Comparison of ENCODE assay signal across 8 cellular contexts in the genomic region with DNA sequence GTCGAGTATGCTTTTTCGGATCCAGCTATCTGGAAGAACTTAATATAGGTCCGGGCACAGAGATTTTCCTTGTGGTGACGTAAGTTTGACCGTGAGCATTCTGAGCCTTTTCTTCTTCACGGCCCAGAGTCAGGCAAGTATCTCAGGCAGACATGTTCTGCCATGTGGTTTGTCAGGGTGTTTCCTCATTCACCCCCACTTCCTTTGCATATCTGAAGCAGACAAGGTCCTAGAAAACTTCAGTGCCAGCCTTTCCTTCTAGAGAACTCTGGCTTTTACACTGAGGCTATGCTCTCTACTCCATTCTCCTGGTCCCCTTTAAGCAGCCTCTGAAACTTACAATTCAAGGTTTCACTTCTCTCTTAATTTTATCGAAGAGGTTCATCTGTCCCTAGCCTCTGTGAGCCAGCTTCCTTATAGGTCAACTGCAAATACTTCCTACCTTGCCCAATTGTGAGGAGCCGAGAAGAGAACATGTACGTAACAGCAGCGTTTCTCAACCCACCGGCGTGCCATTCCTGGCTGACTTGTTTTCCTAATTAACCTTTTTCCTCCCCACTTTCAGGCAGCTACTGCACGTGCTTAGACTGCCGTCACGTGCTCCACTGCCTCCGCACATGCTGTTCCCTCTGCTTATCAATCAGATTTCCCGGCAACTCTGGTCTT. TPM values are rescaled to one million over a fixed set of nuclear protein-coding genes. Genes with fewer than 3 reads are reported as not detected.
DNase-seq lines count a peak whose midpoint lies in the region; ATAC-seq and TF ChIP-seq lines count a peak whose summit lies in the region.

No MANE protein-coding gene starts in this region.

- peak; percentile 74 for DNase-seq in activated CD4-positive, alpha-beta T cell treated with anti-CD3 and anti-CD28 coated beads, Interleukin-2, amount 10 ng/mL, durations not matched to agents 24 days and 14 days
- no peak for DNase-seq in activated CD4-positive, alpha-beta T cell treated with anti-CD3 and anti-CD28 coated beads for 1 hour
- peak; percentile 78 for DNase-seq in SKM-1 treated with dmso at 0.1 percent for 144 hours (lab: John Stamatoyannopoulos, UW; ENCODE audit: unreplicated experiment)
- peak; percentile 83 for DNase-seq in spleen
- no peak for DNase-seq in stimulated activated CD4-positive, alpha-beta T cell treated with anti-CD3 and anti-CD28 coated beads, Interleukin-1b, Interleukin-23, amount 100 ng/mL, for 48 hours
- DNase-seq in GM23248 = no peak
- DNase-seq in NCI-H187 (lab: John Stamatoyannopoulos, UW) = no peak

- WGBS in spleen, 5 donors = 48 to 56% (median 51%) methylated on average over 17 of the region's 17 CpGs
- WGBS in GM23248 (ENCODE audit: low coverage in 1 of 2, low lambda C conversion rate in 2 of 2, missing lambda C conversion rate in 2 of 2), 2 experiments = 96 to 97% methylated on average over 17 of the region's 17 CpGs

- peaks cover 20% of the 10 kb centered on the region for H3K4me1 Mint-ChIP-seq in activated CD4-positive, alpha-beta T cell treated with anti-CD3 and anti-CD28 coated beads, Interleukin-2, amount 10 ng/mL, durations not matched to agents 24 days and 14 days

- H3K27ac Mint-ChIP-seq in activated CD4-positive, alpha-beta T cell treated with anti-CD3 and anti-CD28 coated beads, Interleukin-2, amount 10 ng/mL, durations not matched to agents 24 days and 14 days = peak overlapping the region; percentile 91

- in situ Hi-C loops in GM23248 (cut with MboI) = no loop called here

- H3K27me3 ChIP-seq in spleen (replicated peaks in 1 of 7) = no peaks in the 10 kb centered on the region
- no peaks in the 10 kb centered on the region for H3K27me3 ChIP-seq in GM23248 (replicated peaks; ENCODE audit: insufficient read depth)

- H3K79me2 ChIP-seq in GM23248 (ENCODE audit: insufficient read depth) = no peaks in the 10 kb centered on the region

- H3K9me3 ChIP-seq in spleen = no peaks in the 10 kb centered on the region
- no peaks in the 10 kb centered on the region for H3K9me3 ChIP-seq in GM23248 (ENCODE audit: low read depth)

- no peaks in the 10 kb centered on the region for H4K20me1 ChIP-seq in GM23248 (ENCODE audit: insufficient read depth)

- peaks cover 7% of the 10 kb centered on the region for H3K9me3 Mint-ChIP-seq in activated CD4-positive, alpha-beta T cell treated with anti-CD3 and anti-CD28 coated beads, Interleukin-2, amount 10 ng/mL, durations not matched to agents 24 days and 14 days

- no peak for TF ChIP-seq POLR2A in spleen (IDR thresholded peaks at IDR 0.05)

- H3K4me3 Mint-ChIP-seq in activated CD4-positive, alpha-beta T cell treated with anti-CD3 and anti-CD28 coated beads, Interleukin-2, amount 10 ng/mL, durations not matched to agents 24 days and 14 days = peak overlapping the region; percentile 77

- peaks cover 0 to 39% (median 9%) of the 10 kb centered on the region in 6 donors for H3K36me3 ChIP-seq in spleen
- H3K36me3 ChIP-seq in GM23248 (ENCODE audit: low read depth) = peaks cover 16% of the 10 kb centered on the region

- H3K4me2 ChIP-seq in GM23248 (ENCODE audit: unreplicated experiment) = no peak overlapping the region

- ATAC-seq in HG02970 (IDR thresholded peaks at IDR 0.05; ENCODE audit: low FRiP score, unreplicated experiment) = peak; percentile 66

- H3K4me1 ChIP-seq in spleen = peaks cover 0 to 29% (median 7%) of the 10 kb centered on the region in 6 donors
- H3K4me1 ChIP-seq in GM23248 (ENCODE audit: insufficient read depth) = no peaks in the 10 kb centered on the region

- H3F3A ChIP-seq in GM23248 (ENCODE audit: insufficient read depth) = no peaks in the 10 kb centered on the region

- no peak overlapping the region for H2AFZ ChIP-seq in GM23248

- no peaks in the 10 kb centered on the region for H3K27me3 Mint-ChIP-seq in activated CD4-positive, alpha-beta T cell treated with anti-CD3 and anti-CD28 coated beads, Interleukin-2, amount 10 ng/mL, durations not matched to agents 24 days and 14 days

- TF ChIP-seq CTCF in spleen (IDR thresholded peaks at IDR 0.05 in 8 of 11, conservative IDR thresholded peaks at IDR 0.05 in 3 of 11) = no peak

- H3K27ac ChIP-seq in spleen (peak overlapping the region; percentile 14 to 87 (median 72)), GM23248 (no peak overlapping the region)

- H3K9ac ChIP-seq in GM23248 = no peak overlapping the region

- intact Hi-C loops in activated CD4-positive, alpha-beta T cell treated with anti-CD3 and anti-CD28 coated beads, Interleukin-2, amount 10 ng/mL, durations not matched to agents 24 days and 14 days (cut with micrococcal nuclease) = loop anchor here (2.0 to 5.0 kb wide), 2 partner anchors 40 to 104 kb away; no protein-coding TSS in a partner anchor
- intact Hi-C loops in spleen (cut with DNase I; ENCODE audit: low total_unique reads) = no loop called here

- H3K9me2 ChIP-seq in GM23248 (ENCODE audit: insufficient read depth) = no peaks in the 10 kb centered on the region

- H3K4me3 ChIP-seq in spleen (peak overlapping the region in 6 of 8 donors; percentile 3 to 55 (median 14)), GM23248 (no peak overlapping the region)

- peaks cover 57% of the 10 kb centered on the region for H3K36me3 Mint-ChIP-seq in activated CD4-positive, alpha-beta T cell treated with anti-CD3 and anti-CD28 coated beads, Interleukin-2, amount 10 ng/mL, durations not matched to agents 24 days and 14 days (ENCODE audit: low read depth)

RNA-seq across cellular contexts. Expression of gene CDCA7L, which starts 47.3 kb away (rescaled TPM):
- total RNA-seq in activated CD4-positive, alpha-beta T cell treated with anti-CD3 and anti-CD28 coated beads, Interleukin-2, amount 10 ng/mL, durations not matched to agents 24 days and 14 days = 111 and 114 TPM in 2 replicates
- 10 to 100 TPM; 26.6 to 34.9 (median 31.1) TPM for total RNA-seq in spleen
- polyA plus RNA-seq in spleen (10 to 100 TPM; 15.4 to 38.6 (median 19.5) TPM), GM23248 (2016; fragmentation: Nextera tagmentation; extraction: Ambion mirVana) (44.0 and 44.1 TPM in 2 replicates)
- 44.1 and 45.9 TPM in 2 replicates for total RNA-seq in GM23248 (2014; rRNA removed; shearing (Covaris generic))

Comparison
In these comparisons a context has a peak if more than half of its experiments do, and no peak if none do; other contexts are left out.
1. DNase-seq: peak in activated CD4-positive, alpha-beta T cell treated with anti-CD3 and anti-CD28 coated beads, Interleukin-2, amount 10 ng/mL, durations not matched to agents 24 days and 14 days (single experiment), SKM-1 treated with dmso at 0.1 percent for 144 hours (single experiment) and spleen (single experiment); none in activated CD4-positive, alpha-beta T cell treated with anti-CD3 and anti-CD28 coated beads for 1 hour (single experiment), stimulated activated CD4-positive, alpha-beta T cell treated with anti-CD3 and anti-CD28 coated beads, Interleukin-1b, Interleukin-23, amount 100 ng/mL, for 48 hours (single experiment), GM23248 (single experiment) and NCI-H187 (0 of 2).